In genomic region chr16:25065899-25066298, GRCh38 we compare ENCODE assay signal across 9 cellular contexts.
A peak's percentile ranks its signal among the peaks of the same experiment; 100 is the strongest.
DNase-seq lines count a peak whose midpoint lies in the region; ATAC-seq and TF ChIP-seq lines count a peak whose summit lies in the region.
"Had no signal": no experiment of that assay in that cellular context is flagged by ENCODE, and none has a peak within 500 bp of the region (broad histone marks: within the 10 kb centered on the region; RNA-seq: fewer than 3 reads in every experiment).

No MANE protein-coding gene starts in this region.

- in situ Hi-C loops in KBM-7 (cut with MboI; ENCODE audit: low pct_unique_long_range_greater_than_20kb, low sequenced_read_pairs), result no loop called here

- no peaks in the 10 kb centered on the region for H3K27me3 ChIP-seq in tibial artery

- CTCF ChIA-PET in activated naive CD4-positive, alpha-beta T cell treated with anti-CD3 and anti-CD28 coated beads, Interleukin-2, amount 10 ng/mL, durations not matched to agents 7 days and 5 days (lab: Charles Lee), result no interaction called here

- TF ChIP-seq CTCF in tibial artery (IDR thresholded peaks at IDR 0.05), result no peak

- H3K36me3 ChIP-seq in tibial artery, result no peaks in the 10 kb centered on the region

- peaks cover 63% of the 10 kb centered on the region for H3K4me1 Mint-ChIP-seq in activated naive CD4-positive, alpha-beta T cell treated with anti-CD3 and anti-CD28 coated beads, Interleukin-2, amount 10 ng/mL, durations not matched to agents 7 days and 5 days

- H3K27me3 Mint-ChIP-seq in activated naive CD4-positive, alpha-beta T cell treated with anti-CD3 and anti-CD28 coated beads, Interleukin-2, amount 10 ng/mL, durations not matched to agents 7 days and 5 days, result peaks cover 14% of the 10 kb centered on the region

- peak overlapping the region; percentile 84 for H3K4me3 Mint-ChIP-seq in activated naive CD4-positive, alpha-beta T cell treated with anti-CD3 and anti-CD28 coated beads, Interleukin-2, amount 10 ng/mL, durations not matched to agents 7 days and 5 days

- peaks cover 6% of the 10 kb centered on the region for H3K36me3 Mint-ChIP-seq in activated naive CD4-positive, alpha-beta T cell treated with anti-CD3 and anti-CD28 coated beads, Interleukin-2, amount 10 ng/mL, durations not matched to agents 7 days and 5 days

- H3K27ac ChIP-seq in tibial artery, result peak overlapping the region; percentile 91 to 97

- intact Hi-C loops in tibial artery (cut with DNase I; ENCODE audit: low total_unique reads), result loop anchor here (5.0 kb wide), 1 partner anchor 41 kb away; no protein-coding TSS in a partner anchor

- peaks cover 0 to 14% (median 8%) of the 10 kb centered on the region in 4 donors for H3K4me1 ChIP-seq in tibial artery

- peak overlapping the region; percentile 80 for H3K27ac Mint-ChIP-seq in activated naive CD4-positive, alpha-beta T cell treated with anti-CD3 and anti-CD28 coated beads, Interleukin-2, amount 10 ng/mL, durations not matched to agents 7 days and 5 days

- no peak for DNase-seq in activated naive CD4-positive, alpha-beta T cell treated with anti-CD3 and anti-CD28 coated beads, Interleukin-2, amount 10 ng/mL, durations not matched to agents 7 days and 5 days
- DNase-seq in activated naive CD4-positive, alpha-beta T cell treated with Interleukin-2 at 50 U/mL for 16 hours, result no peak
- DNase-seq in RPMI8226 (peak; percentile 57), iPS-NIHi7 (ENCODE audit: extremely low spot score) (peak; percentile 53), tibial artery (no peak), KBM-7 (no peak), NCI-H446 treated with DMSO at 0.1 percent for 48 hours (lab: John Stamatoyannopoulos, UW) (no peak)
- DNase-seq: central memory CD4-positive, alpha-beta T cell had no signal

- no peaks in the 10 kb centered on the region for H3K9me3 ChIP-seq in tibial artery

- no peak overlapping the region for H3K4me3 ChIP-seq in tibial artery

- no peaks in the 10 kb centered on the region for H3K9me3 Mint-ChIP-seq in activated naive CD4-positive, alpha-beta T cell treated with anti-CD3 and anti-CD28 coated beads, Interleukin-2, amount 10 ng/mL, durations not matched to agents 7 days and 5 days

- ATAC-seq in HG02571 (IDR thresholded peaks at IDR 0.05; ENCODE audit: unreplicated experiment), result no peak

Comparison
In these comparisons a context has a peak if more than half of its experiments do, and no peak if none do; other contexts are left out.
1. DNase-seq: peak in RPMI8226 (single experiment) and iPS-NIHi7 (single experiment); none in activated naive CD4-positive, alpha-beta T cell treated with anti-CD3 and anti-CD28 coated beads, Interleukin-2, amount 10 ng/mL, durations not matched to agents 7 days and 5 days (single experiment), activated naive CD4-positive, alpha-beta T cell treated with Interleukin-2 at 50 U/mL for 16 hours (single experiment), tibial artery (0 of 2), KBM-7 (single experiment) and NCI-H446 treated with DMSO at 0.1 percent for 48 hours (single experiment).